In genomic region chr9:103188966-103189365, GRCh38 we compare ENCODE assay signal across 24 cellular contexts.
A peak's percentile ranks its signal among the peaks of the same experiment; 100 is the strongest.
DNase-seq lines count a peak whose midpoint lies in the region; ATAC-seq, FAIRE-seq and TF ChIP-seq lines count a peak whose summit lies in the region.
"Had no signal": no experiment of that assay in that cellular context is flagged by ENCODE, and none has a peak within 500 bp of the region (broad histone marks: within the 10 kb centered on the region; RNA-seq: fewer than 3 reads in every experiment).

No MANE protein-coding gene starts in this region.

- DNase-seq in Right ventricle myocardium superior (no peak), right atrium auricular region (ENCODE audit: low spot score) (no peak), ascending aorta (ENCODE audit: low spot score in 2 of 2) (no peak), left ventricle myocardium superior (no peak), thoracic aorta (ENCODE audit: low spot score) (no peak), D721Med (ENCODE audit: insufficient read length, low spot score) (no peak), mucosa of descending colon (no peak)
- DNase-seq: AML-193; C1 segment of cervical spinal cord; Calu3; CD8-positive, alpha-beta memory T cell; GDM1; H7; IMR-90; NCI-H1105; NCI-H2029 treated with DMSO at 0.1 percent for 48 hours; NCI-H226; NCI-H510A treated with DMSO at 0.1 percent for 48 hours; NCI-H774; SJCRH30 had no signal

- no peaks in the 10 kb centered on the region for H3K9me3 ChIP-seq in right atrium auricular region
- no peaks in the 10 kb centered on the region for H3K9me3 ChIP-seq in ascending aorta
- no peaks in the 10 kb centered on the region for H3K9me3 ChIP-seq in thoracic aorta
- H3K9me3 ChIP-seq in mucosa of descending colon, result peaks cover 6% of the 10 kb centered on the region
- H3K9me3 ChIP-seq: SJCRH30 had no signal

- H3K27me3 ChIP-seq in right atrium auricular region (no peaks in the 10 kb centered on the region), ascending aorta (no peaks in the 10 kb centered on the region), thoracic aorta (replicated peaks; ENCODE audit: insufficient read depth) (no peaks in the 10 kb centered on the region)
- H3K27me3 ChIP-seq: SJCRH30 had no signal

- no peak for TF ChIP-seq CTCF in right atrium auricular region (IDR thresholded peaks at IDR 0.05)
- TF ChIP-seq CTCF in ascending aorta (IDR thresholded peaks at IDR 0.05), result no peak
- no peak for TF ChIP-seq CTCF in thoracic aorta (IDR thresholded peaks at IDR 0.05)
- TF ChIP-seq CTCF in D721Med (IDR thresholded peaks at IDR 0.05; ENCODE audit: insufficient read depth, missing control alignments), result no peak
- no peak for TF ChIP-seq CTCF in mucosa of descending colon (IDR thresholded peaks at IDR 0.05)

- H3K27ac ChIP-seq in right atrium auricular region (no peak overlapping the region), ascending aorta (peak overlapping the region; percentile 67 to 76), thoracic aorta (peak overlapping the region; percentile 54 to 77)
- H3K27ac ChIP-seq: KMS-11, SJCRH30 had no signal

- intact Hi-C loops in Right ventricle myocardium superior (cut with DNase I), result no loop called here
- intact Hi-C loops in ascending aorta (cut with DNase I), result loop anchor here (10.0 kb wide), 1 partner anchor 226 kb away; no protein-coding TSS in a partner anchor
- intact Hi-C loops in left ventricle myocardium superior (cut with micrococcal nuclease), result no loop called here
- intact Hi-C loops in mucosa of descending colon (cut with DNase I, micrococcal nuclease), result no loop called here

- H3K4me3 ChIP-seq in right atrium auricular region, result no peak overlapping the region
- peak overlapping the region; percentile 1 to 39 for H3K4me3 ChIP-seq in ascending aorta
- peak overlapping the region; percentile 56 for H3K4me3 ChIP-seq in thoracic aorta
- no peak overlapping the region for H3K4me3 ChIP-seq in mucosa of descending colon
- H3K4me3 ChIP-seq: SJCRH30 had no signal

- H3K4me1 ChIP-seq in right atrium auricular region (no peaks in the 10 kb centered on the region), ascending aorta (no peaks in the 10 kb centered on the region), thoracic aorta (ENCODE audit: control insufficient read depth in 1 of 2, low read depth in 2 of 2) (peaks cover 9 to 30% of the 10 kb centered on the region in 2 donors), mucosa of descending colon (ENCODE audit: low read depth) (no peaks in the 10 kb centered on the region)

- ATAC-seq in Right ventricle myocardium superior (ENCODE audit: poor library complexity), result peak; percentile 66
- peak; percentile 60 for ATAC-seq in left ventricle myocardium superior
- peak; percentile 55 for ATAC-seq in thoracic aorta (ENCODE audit: insufficient number of reproducible peaks, low FRiP score, low read depth)
- no peak for ATAC-seq in HG03342 (IDR thresholded peaks at IDR 0.05; ENCODE audit: unreplicated experiment)
- no peak for ATAC-seq in mucosa of descending colon
- ATAC-seq: Panc1 had no signal

- no peak for FAIRE-seq in D721Med (lab: Jason Lieb, UNC)
- FAIRE-seq: GM19239 had no signal

- H3K36me3 ChIP-seq in right atrium auricular region (no peaks in the 10 kb centered on the region), ascending aorta (no peaks in the 10 kb centered on the region), thoracic aorta (no peaks in the 10 kb centered on the region), mucosa of descending colon (ENCODE audit: low read depth) (no peaks in the 10 kb centered on the region)
- H3K36me3 ChIP-seq: SJCRH30 had no signal

Comparison
In these comparisons a context has a peak if more than half of its experiments do, and no peak if none do; other contexts are left out.
1. ATAC-seq: peak in Right ventricle myocardium superior (single experiment), left ventricle myocardium superior (single experiment) and thoracic aorta (single experiment); none in HG03342 (single experiment) and mucosa of descending colon (single experiment).
2. H3K27ac ChIP-seq: peak in ascending aorta (2 of 2) and thoracic aorta (2 of 2); none in right atrium auricular region (0 of 2).
3. H3K4me3 ChIP-seq: peak in ascending aorta (2 of 2) and thoracic aorta (single experiment); none in right atrium auricular region (0 of 2) and mucosa of descending colon (single experiment).